In genomic region chr10:62020362-62020730, GRCh38 we compare ENCODE assay signal across 1 cellular context.
TF ChIP-seq lines count a peak whose summit lies in the region.

No MANE protein-coding gene starts in this region.

TF ChIP-seq in GM12878, 131 proteins besides CTCF, POLR2A, EP300 and RAD21 (continued from another document):
- TF ChIP-seq ATF7 (IDR thresholded peaks at IDR 0.05; ENCODE audit: low read depth) (no peak), POLR2AphosphoS2 (IDR thresholded peaks at IDR 0.05; ENCODE audit: low read depth, low read length) (no peak; the same call in 1 of the 2 replicates), ZNF274 (IDR thresholded peaks at IDR 0.05; ENCODE audit: insufficient read depth, insufficient read length) (no peak), USF2 (IDR thresholded peaks at IDR 0.05; ENCODE audit: borderline replicate concordance, low read depth, low read length) (no peak), CEBPB (IDR thresholded peaks at IDR 0.05; ENCODE audit: borderline replicate concordance in 1 of 2, low read depth in 2 of 2, low read length in 2 of 2) (no peak)
